Comparison of ENCODE assay signal across 24 cellular contexts in genomic region chr2:42167458-42167857, GRCh38. TPM values are rescaled to one million over a fixed set of nuclear protein-coding genes. Genes with fewer than 3 reads are reported as not detected.
A peak's percentile ranks its signal among the peaks of the same experiment; 100 is the strongest.
DNase-seq lines count a peak whose midpoint lies in the region; ATAC-seq, FAIRE-seq and TF ChIP-seq lines count a peak whose summit lies in the region.
"Had no signal": no experiment of that assay in that cellular context is flagged by ENCODE, and none has a peak within 500 bp of the region (broad histone marks: within the 10 kb centered on the region; RNA-seq: fewer than 3 reads in every experiment).

No MANE protein-coding gene starts in this region.

- H3K36me3 Mint-ChIP-seq in CD4-positive, alpha-beta T cell (ENCODE audit: low read depth), result no peaks in the 10 kb centered on the region
- no peaks in the 10 kb centered on the region for H3K36me3 Mint-ChIP-seq in astrocyte (ENCODE audit: low read depth, unreplicated experiment)
- no peaks in the 10 kb centered on the region for H3K36me3 Mint-ChIP-seq in naive thymus-derived CD8-positive, alpha-beta T cell
- H3K36me3 Mint-ChIP-seq: activated CD8-positive, alpha-beta memory T cell treated with anti-CD3 and anti-CD28 coated beads, Interleukin-2, amount 10 ng/mL, durations not matched to agents 7 days and 5 days had no signal

- H3K36me3 ChIP-seq in HEK293 (ENCODE audit: control insufficient read depth in 2 of 2, insufficient read depth in 1 of 2, low read length in 2 of 2) (no peaks in the 10 kb centered on the region), astrocyte (ENCODE audit: insufficient read depth, low read length) (no peaks in the 10 kb centered on the region)
- H3K36me3 ChIP-seq: breast epithelium, HAP-1, left lung, ovary, tibial artery had no signal

- H3K9ac ChIP-seq in astrocyte (ENCODE audit: low read length), result no peak overlapping the region

- POLR2A ChIA-PET in CD4-positive, alpha-beta T cell (lab: Charles Lee), result interaction anchor here (0.5 to 11.5 kb wide), 5 partner anchors 8 to 66 kb away, joined by 3 to 230 read pairs (median 6); no protein-coding TSS in a partner anchor
- POLR2A ChIA-PET in HEK293 (lab: Yijun Ruan, JAX), result interaction anchor here (0.9 kb wide), 1 partner anchor 26 kb away, joined by 3 read pairs; no protein-coding TSS in a partner anchor
- POLR2A ChIA-PET in naive thymus-derived CD8-positive, alpha-beta T cell (lab: Charles Lee), result interaction anchor here (0.9 to 2.5 kb wide), 4 partner anchors 34 to 67 kb away, joined by 4 to 18 read pairs (median 4); no protein-coding TSS in a partner anchor

- intact Hi-C loops in CD4-positive, alpha-beta T cell (cut with DNase I, micrococcal nuclease), result loop anchor here in 1 of 2 experiments (5.0 kb wide), 2 partner anchors 35 to 195 kb away; partner anchors contain the start of gene COX7A2L
- intact Hi-C loops in posterior cingulate gyrus (cut with DNase I), result no loop called here

- H3K4me1 ChIP-seq in HEK293 (ENCODE audit: control insufficient read depth, insufficient read depth, low read length), result peaks cover 18% of the 10 kb centered on the region
- H3K4me1 ChIP-seq in astrocyte (ENCODE audit: insufficient read depth, low read length), result peaks cover 14% of the 10 kb centered on the region

- H3K4me3 ChIP-seq in HEK293 (ENCODE audit: low read depth, low read length) (no peak overlapping the region), astrocyte (ENCODE audit: insufficient read depth, low read depth, low read length) (no peak overlapping the region)
- H3K4me3 ChIP-seq: breast epithelium, GM12878, HAP-1, left lung, ovary, tibial artery had no signal

- TF ChIP-seq CTCF in CD4-positive, alpha-beta T cell (IDR thresholded peaks at IDR 0.05), result no peak
- no peak for TF ChIP-seq CTCF in HEK293 (tag by site-specific recombination; IDR thresholded peaks at IDR 0.05)
- TF ChIP-seq CTCF in astrocyte (IDR thresholded peaks at IDR 0.05; ENCODE audit: insufficient read depth, low read depth, low read length), result no peak
- TF ChIP-seq CTCF in GM13976 (IDR thresholded peaks at IDR 0.05; ENCODE audit: borderline replicate concordance, control extremely low read depth, extremely low read depth, insufficient read depth, missing control alignments), result no peak

- CTCF ChIA-PET in CD4-positive, alpha-beta T cell (lab: Charles Lee), result interaction anchor here (0.5 to 1.5 kb wide), 3 partner anchors 40 to 73 kb away, joined by 3 to 4 read pairs (median 4); no protein-coding TSS in a partner anchor
- CTCF ChIA-PET in HEK293 (lab: Yijun Ruan, JAX), result interaction anchor here (0.6 to 2.5 kb wide), 4 partner anchors 71 to 297 kb away, joined by 3 to 6 read pairs (median 4); no protein-coding TSS in a partner anchor

- peaks cover 21% of the 10 kb centered on the region for H4K20me1 ChIP-seq in astrocyte (ENCODE audit: insufficient read depth, low read length)

- H2AFZ ChIP-seq in astrocyte (ENCODE audit: low read depth, low read length), result no peak overlapping the region

- in situ Hi-C loops in GM13976 (cut with MboI; ENCODE audit: low sequenced_read_pairs, unreplicated experiment), result no loop called here

- DNase-seq in CD4-positive, alpha-beta T cell, result no peak
- peak; percentile 34 for DNase-seq in astrocyte (ENCODE audit: low read depth)
- no peak for DNase-seq in naive thymus-derived CD8-positive, alpha-beta T cell
- DNase-seq in NCI-H2081 (lab: John Stamatoyannopoulos, UW), result no peak
- DNase-seq in GM13976 (ENCODE audit: low spot score), result no peak
- DNase-seq in posterior cingulate gyrus, result no peak
- DNase-seq in medulla oblongata (ENCODE audit: extremely low spot score), result no peak
- DNase-seq: activated CD4-positive, alpha-beta T cell treated with anti-CD3 and anti-CD28 coated beads for 48 hours; activated CD8-positive, alpha-beta memory T cell treated with anti-CD3 and anti-CD28 coated beads, Interleukin-2, amount 10 ng/mL, durations not matched to agents 7 days and 5 days; COR-L47; left lung; NCI-H187; NCI-H446 treated with DMSO at 0.1 percent for 48 hours; NK-92 treated with Interleukin-12 subunit alpha and Interleukin-12 subunit beta, amount 100 ng/mL, for 24 hours; ovary; RPMI8226; stimulated activated CD4-positive, alpha-beta T cell treated with anti-CD3 and anti-CD28 coated beads, Interleukin-1b, Interleukin-23, amount 100 ng/mL, for 48 hours; stimulated activated naive CD8-positive, alpha-beta T cell treated with anti-CD3 and anti-CD28 coated beads, Interleukin-15, Interleukin-2, amounts not matched to agents 100 U/mL and 50 U/mL, for 24 hours; tibial artery had no signal

- no peaks in the 10 kb centered on the region for H3K27me3 Mint-ChIP-seq in CD4-positive, alpha-beta T cell
- no peaks in the 10 kb centered on the region for H3K27me3 Mint-ChIP-seq in astrocyte (ENCODE audit: low read depth, unreplicated experiment)
- H3K27me3 Mint-ChIP-seq in naive thymus-derived CD8-positive, alpha-beta T cell, result no peaks in the 10 kb centered on the region
- H3K27me3 Mint-ChIP-seq: activated T-helper 17 cell treated with anti-CD3 and anti-CD28 coated beads, Interleukin-2, amount 50 U/mL, for 72 hours had no signal

- no peak overlapping the region for H3K4me2 ChIP-seq in astrocyte (ENCODE audit: low read length)

- no peak for FAIRE-seq in astrocyte (lab: Jason Lieb, UNC)
- FAIRE-seq: GM12878 had no signal

- peak overlapping the region; percentile 76 for H3K4me3 Mint-ChIP-seq in CD4-positive, alpha-beta T cell
- H3K4me3 Mint-ChIP-seq in astrocyte (ENCODE audit: unreplicated experiment), result peak overlapping the region; percentile 30
- H3K4me3 Mint-ChIP-seq in naive thymus-derived CD8-positive, alpha-beta T cell, result no peak overlapping the region
- H3K4me3 Mint-ChIP-seq: activated CD8-positive, alpha-beta memory T cell treated with anti-CD3 and anti-CD28 coated beads, Interleukin-2, amount 10 ng/mL, durations not matched to agents 7 days and 5 days; activated T-helper 17 cell treated with anti-CD3 and anti-CD28 coated beads, Interleukin-2, amount 50 U/mL, for 72 hours had no signal

- H3K4me1 Mint-ChIP-seq in CD4-positive, alpha-beta T cell (ENCODE audit: low read depth), result peaks cover 9% of the 10 kb centered on the region
- H3K4me1 Mint-ChIP-seq in astrocyte (ENCODE audit: low read depth, unreplicated experiment), result peaks cover 9% of the 10 kb centered on the region
- H3K4me1 Mint-ChIP-seq in naive thymus-derived CD8-positive, alpha-beta T cell, result peaks cover 6 to 10% (median 9%) of the 10 kb centered on the region in 4 donors

- no peaks in the 10 kb centered on the region for H3K9me3 ChIP-seq in CD4-positive, alpha-beta T cell (ENCODE audit: control insufficient read depth, low read length)
- H3K9me3 ChIP-seq in HEK293 (ENCODE audit: control insufficient read depth, insufficient read depth, low read depth, low read length), result no peaks in the 10 kb centered on the region
- no peaks in the 10 kb centered on the region for H3K9me3 ChIP-seq in astrocyte (ENCODE audit: insufficient read depth, low read depth, low read length)
- H3K9me3 ChIP-seq: breast epithelium, HAP-1, left lung, ovary, tibial artery had no signal

- H3K9me3 Mint-ChIP-seq in CD4-positive, alpha-beta T cell, result no peaks in the 10 kb centered on the region
- H3K9me3 Mint-ChIP-seq in astrocyte (ENCODE audit: unreplicated experiment), result no peaks in the 10 kb centered on the region
- no peaks in the 10 kb centered on the region for H3K9me3 Mint-ChIP-seq in naive thymus-derived CD8-positive, alpha-beta T cell
- H3K9me3 Mint-ChIP-seq: activated T-helper 17 cell treated with anti-CD3 and anti-CD28 coated beads, Interleukin-2, amount 50 U/mL, for 72 hours had no signal

- peaks cover 32% of the 10 kb centered on the region for H3K79me2 ChIP-seq in astrocyte (ENCODE audit: insufficient read depth, low read length)

- peak overlapping the region; percentile 9 for H3K27ac ChIP-seq in CD4-positive, alpha-beta T cell (ENCODE audit: low read depth, low read length)
- H3K27ac ChIP-seq in HEK293 (ENCODE audit: extremely low read depth, low read depth, low read length), result no peak overlapping the region
- no peak overlapping the region for H3K27ac ChIP-seq in astrocyte (ENCODE audit: low read depth, low read length)
- H3K27ac ChIP-seq: left lung, ovary had no signal

- H3K27ac Mint-ChIP-seq in CD4-positive, alpha-beta T cell, result no peak overlapping the region
- H3K27ac Mint-ChIP-seq in astrocyte (ENCODE audit: unreplicated experiment), result no peak overlapping the region
- peak overlapping the region in 6 of 10 donors; percentile 6 to 91 (median 86) for H3K27ac Mint-ChIP-seq in naive thymus-derived CD8-positive, alpha-beta T cell
- H3K27ac Mint-ChIP-seq: activated CD8-positive, alpha-beta memory T cell treated with anti-CD3 and anti-CD28 coated beads, Interleukin-2, amount 10 ng/mL, durations not matched to agents 7 days and 5 days; activated T-helper 17 cell treated with anti-CD3 and anti-CD28 coated beads, Interleukin-2, amount 50 U/mL, for 72 hours had no signal

- ATAC-seq in CD4-positive, alpha-beta T cell (ENCODE audit: poor library complexity), result no peak
- ATAC-seq in naive thymus-derived CD8-positive, alpha-beta T cell, result no peak
- ATAC-seq: activated CD8-positive, alpha-beta memory T cell treated with anti-CD3 and anti-CD28 coated beads, Interleukin-2, amount 10 ng/mL, durations not matched to agents 7 days and 5 days; activated T-helper 17 cell treated with anti-CD3 and anti-CD28 coated beads, Interleukin-2, amount 50 U/mL, for 72 hours; GM12878; left lung; stimulated activated naive CD8-positive, alpha-beta T cell treated with anti-CD3 and anti-CD28 coated beads, Interleukin-15, Interleukin-2, amounts not matched to agents 100 U/mL and 50 U/mL, for 24 hours had no signal

- no peaks in the 10 kb centered on the region for H3K27me3 ChIP-seq in CD4-positive, alpha-beta T cell (ENCODE audit: control insufficient read depth, insufficient read depth, low read length)
- H3K27me3 ChIP-seq in astrocyte (ENCODE audit: insufficient read depth, low read length), result no peaks in the 10 kb centered on the region
- H3K27me3 ChIP-seq: breast epithelium, left lung, ovary, tibial artery had no signal

TF ChIP-seq in HEK293, 187 proteins besides CTCF, POLR2A, EP300 and RAD21 (continues in another document):
- TF ChIP-seq ZBTB17 (tag by site-specific recombination; IDR thresholded peaks at IDR 0.05), result 0 out of 2 replicates have a peak, but pooled peaks have one; percentile 11
- no peak for TF ChIP-seq ZFHX2 (tag by site-specific recombination; conservative IDR thresholded peaks at IDR 0.05)

RNA-seq across cellular contexts. Expression of gene EML4, which starts 1.7 kb away (rescaled TPM):
- total RNA-seq in CD4-positive, alpha-beta T cell, result 100 to 1,000 TPM; 219 to 228 TPM
- 68.2 and 71.9 TPM in 2 replicates for total RNA-seq in astrocyte
- 100 to 1,000 TPM; 108 to 111 TPM for total RNA-seq in naive thymus-derived CD8-positive, alpha-beta T cell
- polyA plus RNA-seq in naive thymus-derived CD8-positive, alpha-beta T cell, result 10 to 100 TPM; 37.8 to 48.1 (median 44.7) TPM

Comparison
In these comparisons a context has a peak if more than half of its experiments do, and no peak if none do; other contexts are left out.
1. H3K27ac Mint-ChIP-seq: peak in naive thymus-derived CD8-positive, alpha-beta T cell (6 of 10); none in CD4-positive, alpha-beta T cell (single experiment) and astrocyte (single experiment).
2. H3K4me3 Mint-ChIP-seq: peak in CD4-positive, alpha-beta T cell (single experiment) and astrocyte (single experiment); none in naive thymus-derived CD8-positive, alpha-beta T cell (0 of 10).